26 cellular contexts compared by ENCODE assay signal in genomic region chr14:96418075-96418474, GRCh38.
"Had no signal": no experiment of that assay in that cellular context is flagged by ENCODE, and none has a peak within 500 bp of the region (broad histone marks: within the 10 kb centered on the region; RNA-seq: fewer than 3 reads in every experiment).

No MANE protein-coding gene starts in this region.

- H3K9me3 ChIP-seq: ascending aorta had no signal

- H3K4me1 ChIP-seq: ascending aorta had no signal

- H3K27ac ChIP-seq: ascending aorta, cardiac muscle cell, VCaP had no signal

- H3K4me3 ChIP-seq: ascending aorta, cardiac muscle cell had no signal

- ATAC-seq: activated CD8-positive, alpha-beta T cell treated with anti-CD3 and anti-CD28 coated beads for 36 hours; activated naive CD8-positive, alpha-beta T cell treated with anti-CD3 and anti-CD28 coated beads, Interleukin-2, amount 50 U/mL, for 24 hours had no signal

- H3K36me3 ChIP-seq: ascending aorta, cardiac muscle cell had no signal

- DNase-seq: activated B cell treated with CpG ODN at 0.5 μM for 24 hours; activated CD4-positive, alpha-beta memory T cell treated with anti-CD3 and anti-CD28 coated beads for 36 hours; activated CD4-positive, alpha-beta T cell treated with anti-CD3 and anti-CD28 coated beads for 4 hours; activated CD4-positive, alpha-beta T cell treated with anti-CD3 and anti-CD28 coated beads, Interleukin-2, amount 10 ng/mL, durations not matched to agents 24 days and 14 days; activated CD4-positive, alpha-beta T cell treated with anti-CD3 and anti-CD28 coated beads, Interleukin-2, amount 50 U/mL, for 1 hour; activated CD4-positive, alpha-beta T cell treated with anti-CD3 and anti-CD28 coated beads, Interleukin-2, amount 50 U/mL, for 4 hours; activated CD4-positive, CD25-positive, alpha-beta regulatory T cell treated with anti-CD3 and anti-CD28 coated beads, Interleukin-2, amount 50 U/mL, for 72 hours; activated CD8-positive, alpha-beta memory T cell treated with anti-CD3 and anti-CD28 coated beads, Interleukin-2, amount 50 U/mL, for 4 hours; activated CD8-positive, alpha-beta T cell treated with anti-CD3 and anti-CD28 coated beads for 36 hours; activated effector memory CD4-positive, alpha-beta T cell treated with Interleukin-2 at 50 U/mL for 16 hours; activated gamma-delta T cell; activated naive CD4-positive, alpha-beta T cell treated with anti-CD3 and anti-CD28 coated beads, Interleukin-2, amount 10 ng/mL, durations not matched to agents 7 days and 5 days; activated naive CD4-positive, alpha-beta T cell treated with Interleukin-2 at 50 U/mL for 16 hours; activated naive CD8-positive, alpha-beta T cell treated with anti-CD3 and anti-CD28 coated beads, Interleukin-2, amount 10 ng/mL, durations not matched to agents 7 days and 5 days; activated naive CD8-positive, alpha-beta T cell treated with anti-CD3 and anti-CD28 coated beads, Interleukin-2, amount 50 U/mL, for 24 hours; activated T-cell treated with anti-CD3 and anti-CD28 coated beads, Interleukin-2, amount 50 U/mL, for 24 hours; activated T-cell treated with anti-CD3 and anti-CD28 coated beads, Interleukin-2, amount 50 U/mL, for 48 hours; amygdala; anterior cingulate cortex; caudate nucleus; cerebellar nuclear complex; T-helper 2 cell; T-helper 9 cell had no signal
